8 cellular contexts compared by ENCODE assay signal in the genomic region with DNA sequence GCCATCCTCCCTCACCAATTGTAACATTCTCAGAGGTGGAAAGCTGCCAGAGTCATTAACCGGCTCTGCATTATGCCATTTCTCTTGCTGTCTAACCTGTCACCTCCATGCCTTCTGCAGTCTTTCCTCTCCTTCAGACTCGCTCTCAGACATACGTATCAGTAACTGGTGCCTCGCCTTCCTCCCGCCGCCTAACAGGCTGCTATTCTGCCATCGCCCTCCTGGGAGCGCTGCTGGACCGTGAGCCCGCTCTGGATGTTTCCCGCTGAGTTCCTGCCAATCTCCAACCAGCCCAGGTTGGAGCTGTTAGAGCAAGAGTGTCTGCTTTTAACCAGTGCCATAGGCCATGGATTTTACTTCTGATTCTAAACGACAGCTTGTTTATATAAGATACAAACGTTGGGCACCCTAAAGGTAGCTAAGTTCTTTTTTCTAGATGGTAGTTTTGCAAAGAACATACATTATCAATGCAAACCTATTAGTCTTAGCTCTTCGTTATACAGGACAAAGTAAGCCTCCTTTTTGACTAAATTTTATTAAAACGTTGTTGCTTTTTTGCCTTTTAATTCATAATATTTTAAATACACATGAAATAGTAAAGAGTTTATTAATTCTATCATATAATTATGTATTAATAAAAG. TPM values are rescaled to one million over a fixed set of nuclear protein-coding genes. Genes with fewer than 3 reads are reported as not detected.
DNase-seq lines count a peak whose midpoint lies in the region; ATAC-seq, FAIRE-seq and TF ChIP-seq lines count a peak whose summit lies in the region.

No MANE protein-coding gene starts in this region.

- H4K20me1 ChIP-seq in mammary epithelial cell (ENCODE audit: insufficient read depth, low read length) (no peaks in the 10 kb centered on the region), keratinocyte (ENCODE audit: control insufficient read depth, extremely low read depth, insufficient read depth, low read length) (no peaks in the 10 kb centered on the region)

- POLR2A ChIA-PET in WTC11 (lab: Charles Lee) = interaction anchor here (0.6 kb wide), 1 partner anchor 98 kb away, joined by 3 read pairs; no protein-coding TSS in a partner anchor

- peak; percentile 81 for FAIRE-seq in keratinocyte (lab: Jason Lieb, UNC)

- in situ Hi-C loops in mammary epithelial cell (cut with MboI; ENCODE audit: low sequenced_read_pairs in 2 of 2) = loop anchor here (10.0 to 25.0 kb wide), 2 partner anchors 85 to 312 kb away; no protein-coding TSS in a partner anchor

- H3K4me2 ChIP-seq in mammary epithelial cell (ENCODE audit: insufficient read depth, low read depth, low read length) (peak overlapping the region; percentile 71), keratinocyte (ENCODE audit: control insufficient read depth, extremely low read depth, insufficient read depth, low read depth, low read length) (peak overlapping the region; percentile 81)

- H3K27ac ChIP-seq in mammary epithelial cell (ENCODE audit: insufficient read depth, low read depth, low read length) (no peak overlapping the region), keratinocyte (ENCODE audit: control insufficient read depth, insufficient read depth, low read length) (no peak overlapping the region)

- H3K27me3 Mint-ChIP-seq in WTC11 (ENCODE audit: low read depth) = no peaks in the 10 kb centered on the region

- H3K36me3 Mint-ChIP-seq in WTC11 = no peaks in the 10 kb centered on the region

- H3K9ac ChIP-seq in mammary epithelial cell (ENCODE audit: insufficient read depth, low read length) (no peak overlapping the region), keratinocyte (ENCODE audit: control insufficient read depth, extremely low read depth, insufficient read depth, low read length) (no peak overlapping the region)

- CTCF ChIA-PET in WTC11 (lab: Charles Lee) = interaction anchor here (0.6 to 1.9 kb wide), 41 partner anchors 14 to 592 kb away, joined by 3 to 46 read pairs (median 4); a partner anchor contains a TSS
- CTCF ChIA-PET in mammary epithelial cell (lab: Charles Lee; ENCODE audit: low non-redundant PET) = interaction anchor here (0.7 to 0.8 kb wide), 2 partner anchors 89 to 125 kb away, joined by 4 to 10 read pairs; no protein-coding TSS in a partner anchor

- intact Hi-C loops in mammary epithelial cell (cut with micrococcal nuclease) = loop anchor here (1.0 to 5.0 kb wide), 5 partner anchors 89 to 873 kb away; no protein-coding TSS in a partner anchor

- no peaks in the 10 kb centered on the region for H3K79me2 ChIP-seq in mammary epithelial cell (ENCODE audit: insufficient read depth, low read length)
- no peaks in the 10 kb centered on the region for H3K79me2 ChIP-seq in keratinocyte (ENCODE audit: control insufficient read depth, insufficient read depth, low read length)

- no peaks in the 10 kb centered on the region for H3K4me1 ChIP-seq in mammary epithelial cell (ENCODE audit: insufficient read depth, low read length)
- H3K4me1 ChIP-seq in keratinocyte (ENCODE audit: control insufficient read depth, extremely low read depth, insufficient read depth, low read length) = no peaks in the 10 kb centered on the region

- TF ChIP-seq CTCF in WTC11 (IDR thresholded peaks at IDR 0.05) (peak; percentile 86), mammary epithelial cell (conservative IDR thresholded peaks at IDR 0.05 in 1 of 2, IDR thresholded peaks at IDR 0.05 in 1 of 2; ENCODE audit: extremely low read depth in 1 of 2, insufficient read depth in 1 of 2, low read depth in 1 of 2, low read length in 2 of 2) (peak; percentile 99 to 100), keratinocyte (optimal IDR thresholded peaks at IDR 0.05 in 1 of 3, IDR thresholded peaks at IDR 0.05 in 1 of 3, conservative IDR thresholded peaks at IDR 0.05 in 1 of 3; ENCODE audit: extremely low read depth in 1 of 3, insufficient read depth in 2 of 3, low read length in 3 of 3) (peak; percentile 99 to 100 (median 100))

- H2AFZ ChIP-seq in mammary epithelial cell (ENCODE audit: low read depth, low read length) (peak overlapping the region; percentile 87), keratinocyte (ENCODE audit: control insufficient read depth, low read length) (peak overlapping the region; percentile 85)

- no peaks in the 10 kb centered on the region for H3K9me1 ChIP-seq in keratinocyte (ENCODE audit: control insufficient read depth, extremely low read depth, insufficient read depth, low read length)

- H3K36me3 ChIP-seq in mammary epithelial cell (ENCODE audit: insufficient read depth, low read length) (no peaks in the 10 kb centered on the region), keratinocyte (ENCODE audit: control insufficient read depth in 2 of 2, extremely low read depth in 1 of 2, insufficient read depth in 2 of 2, low read length in 2 of 2) (no peaks in the 10 kb centered on the region)

- H3K4me1 Mint-ChIP-seq in WTC11 = peaks cover 4% of the 10 kb centered on the region

- H3K27me3 ChIP-seq in mammary epithelial cell (ENCODE audit: insufficient read depth, low read length) (peaks cover 2% of the 10 kb centered on the region), keratinocyte (ENCODE audit: control insufficient read depth, extremely low read depth, insufficient read depth, low read length) (no peaks in the 10 kb centered on the region)

- dilution Hi-C loops in mammary epithelial cell (cut with HindIII; ENCODE audit: low sequenced_read_pairs) (no loop called here), keratinocyte (cut with MboI; ENCODE audit: extremely low pct_ligation_motif_present, low sequenced_read_pairs) (no loop called here)

- no peaks in the 10 kb centered on the region for H3K9me3 Mint-ChIP-seq in WTC11

- DNase-seq in NCI-H1436 (lab: John Stamatoyannopoulos, UW) = peak; percentile 19
- DNase-seq in NCI-H1436 treated with DMSO at 0.1 percent for 48 hours (lab: John Stamatoyannopoulos, UW) = no peak
- peak; percentile 70 for DNase-seq in NCI-H1092 treated with DMSO at 0.1 percent for 48 hours (lab: John Stamatoyannopoulos, UW)
- peak; percentile 79 for DNase-seq in WTC11 (ENCODE audit: low spot score)
- DNase-seq in mammary epithelial cell = peak; percentile 58
- peak; percentile 11 for DNase-seq in keratinocyte (ENCODE audit: low read depth, low spot score)
- peak; percentile 37 to 42 for DNase-seq in stimulated activated CD4-positive, alpha-beta T cell treated with anti-CD3 and anti-CD28 coated beads, Interleukin-1b, Interleukin-23, amount 100 ng/mL, for 4 hours (ENCODE audit: low read depth in 2 of 2)

- WGBS in mammary epithelial cell (ENCODE audit: low coverage, missing lambda C conversion rate) = 11% methylated on average over 15 of the region's 15 CpGs

- H3K27ac Mint-ChIP-seq in WTC11 = no peak overlapping the region; the same call in 1 of the 2 replicates

- BruUV-seq in mammary epithelial cell (replicated peaks; lab: Mats Ljungman, UMichigan) = no TSS peak

- no peak overlapping the region for H3K4me3 Mint-ChIP-seq in WTC11

- ATAC-seq in HG02759 (IDR thresholded peaks at IDR 0.05; ENCODE audit: unreplicated experiment) (peak; percentile 98), WTC11 (peak; percentile 99)

- H3K4me3 ChIP-seq in mammary epithelial cell (replicated peaks in 1 of 3; ENCODE audit: insufficient read depth in 1 of 3, low read depth in 2 of 3, low read length in 3 of 3) = no peak overlapping the region
- no peak overlapping the region for H3K4me3 ChIP-seq in keratinocyte (ENCODE audit: control insufficient read depth in 2 of 3, extremely low read depth in 1 of 3, insufficient read depth in 2 of 3, low read depth in 1 of 3, low read length in 3 of 3)

- H3K9me3 ChIP-seq in mammary epithelial cell (replicated peaks; ENCODE audit: insufficient read depth, low read length) (no peaks in the 10 kb centered on the region), keratinocyte (ENCODE audit: control insufficient read depth, low read depth, low read length) (no peaks in the 10 kb centered on the region)

TF ChIP-seq in WTC11, 78 proteins besides CTCF, POLR2A, EP300 and RAD21 (continues in another document):
- TF ChIP-seq, protein P1, sequence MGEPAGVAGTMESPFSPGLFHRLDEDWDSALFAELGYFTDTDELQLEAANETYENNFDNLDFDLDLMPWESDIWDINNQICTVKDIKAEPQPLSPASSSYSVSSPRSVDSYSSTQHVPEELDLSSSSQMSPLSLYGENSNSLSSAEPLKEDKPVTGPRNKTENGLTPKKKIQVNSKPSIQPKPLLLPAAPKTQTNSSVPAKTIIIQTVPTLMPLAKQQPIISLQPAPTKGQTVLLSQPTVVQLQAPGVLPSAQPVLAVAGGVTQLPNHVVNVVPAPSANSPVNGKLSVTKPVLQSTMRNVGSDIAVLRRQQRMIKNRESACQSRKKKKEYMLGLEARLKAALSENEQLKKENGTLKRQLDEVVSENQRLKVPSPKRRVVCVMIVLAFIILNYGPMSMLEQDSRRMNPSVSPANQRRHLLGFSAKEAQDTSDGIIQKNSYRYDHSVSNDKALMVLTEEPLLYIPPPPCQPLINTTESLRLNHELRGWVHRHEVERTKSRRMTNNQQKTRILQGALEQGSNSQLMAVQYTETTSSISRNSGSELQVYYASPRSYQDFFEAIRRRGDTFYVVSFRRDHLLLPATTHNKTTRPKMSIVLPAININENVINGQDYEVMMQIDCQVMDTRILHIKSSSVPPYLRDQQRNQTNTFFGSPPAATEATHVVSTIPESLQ (CRISPR knock-in tag; IDR thresholded peaks at IDR 0.05) = no peak
- TF ChIP-seq CREB1 (CRISPR knock-in tag; IDR thresholded peaks at IDR 0.05) (no peak), EMX1 (CRISPR knock-in tag; IDR thresholded peaks at IDR 0.05) (no peak), SMAD3 (CRISPR knock-in tag; IDR thresholded peaks at IDR 0.05; ENCODE audit: borderline replicate concordance) (no peak), FOXP1 (CRISPR knock-in tag; IDR thresholded peaks at IDR 0.05; ENCODE audit: borderline replicate concordance) (no peak)
- TF ChIP-seq, protein P2, sequence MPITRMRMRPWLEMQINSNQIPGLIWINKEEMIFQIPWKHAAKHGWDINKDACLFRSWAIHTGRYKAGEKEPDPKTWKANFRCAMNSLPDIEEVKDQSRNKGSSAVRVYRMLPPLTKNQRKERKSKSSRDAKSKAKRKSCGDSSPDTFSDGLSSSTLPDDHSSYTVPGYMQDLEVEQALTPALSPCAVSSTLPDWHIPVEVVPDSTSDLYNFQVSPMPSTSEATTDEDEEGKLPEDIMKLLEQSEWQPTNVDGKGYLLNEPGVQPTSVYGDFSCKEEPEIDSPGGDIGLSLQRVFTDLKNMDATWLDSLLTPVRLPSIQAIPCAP (CRISPR knock-in tag; IDR thresholded peaks at IDR 0.05) = no peak

RNA-seq across cellular contexts. Expression of a gene that starts 59.5 kb away (rescaled TPM):
- total RNA-seq in WTC11 (2021) (9.9 to 13.5 TPM (median 12.0 TPM) in 3 replicates), mammary epithelial cell (1 to 10 TPM; 1.2 to 7.5 TPM)
- polyA plus RNA-seq in mammary epithelial cell (9.8 TPM), keratinocyte (0.82 to 7.6 TPM (median 5.6 TPM) in 3 replicates)
- polyA minus RNA-seq in mammary epithelial cell (8.7 TPM), keratinocyte (0.73 to 5.8 TPM in 2 of 3 replicates, not detected in the other)
- polyA plus RNA-seq in keratinocyte (2011; ENCODE audit: low read depth) = not detected
- 1.2 and 2.4 TPM in 2 replicates for polyA plus RNA-seq in keratinocyte (2011; cell fraction: cytosol; rRNA removed)
- 1.0 and 1.6 TPM in 2 replicates for polyA plus RNA-seq in keratinocyte (2011; cell fraction: nucleus; rRNA removed)
- 0.07 and 3.7 TPM in 2 replicates for polyA plus RNA-seq in keratinocyte (2012; ENCODE audit: low replicate concordance)
- not detected for polyA minus RNA-seq in keratinocyte (2011; cell fraction: cytosol; rRNA and poly(A)+ RNA removed)
- 0.54 and 1.2 TPM in 2 replicates for polyA minus RNA-seq in keratinocyte (2011; cell fraction: nucleus; rRNA and poly(A)+ RNA removed)
